9 cellular contexts compared by ENCODE assay signal in the genomic region with DNA sequence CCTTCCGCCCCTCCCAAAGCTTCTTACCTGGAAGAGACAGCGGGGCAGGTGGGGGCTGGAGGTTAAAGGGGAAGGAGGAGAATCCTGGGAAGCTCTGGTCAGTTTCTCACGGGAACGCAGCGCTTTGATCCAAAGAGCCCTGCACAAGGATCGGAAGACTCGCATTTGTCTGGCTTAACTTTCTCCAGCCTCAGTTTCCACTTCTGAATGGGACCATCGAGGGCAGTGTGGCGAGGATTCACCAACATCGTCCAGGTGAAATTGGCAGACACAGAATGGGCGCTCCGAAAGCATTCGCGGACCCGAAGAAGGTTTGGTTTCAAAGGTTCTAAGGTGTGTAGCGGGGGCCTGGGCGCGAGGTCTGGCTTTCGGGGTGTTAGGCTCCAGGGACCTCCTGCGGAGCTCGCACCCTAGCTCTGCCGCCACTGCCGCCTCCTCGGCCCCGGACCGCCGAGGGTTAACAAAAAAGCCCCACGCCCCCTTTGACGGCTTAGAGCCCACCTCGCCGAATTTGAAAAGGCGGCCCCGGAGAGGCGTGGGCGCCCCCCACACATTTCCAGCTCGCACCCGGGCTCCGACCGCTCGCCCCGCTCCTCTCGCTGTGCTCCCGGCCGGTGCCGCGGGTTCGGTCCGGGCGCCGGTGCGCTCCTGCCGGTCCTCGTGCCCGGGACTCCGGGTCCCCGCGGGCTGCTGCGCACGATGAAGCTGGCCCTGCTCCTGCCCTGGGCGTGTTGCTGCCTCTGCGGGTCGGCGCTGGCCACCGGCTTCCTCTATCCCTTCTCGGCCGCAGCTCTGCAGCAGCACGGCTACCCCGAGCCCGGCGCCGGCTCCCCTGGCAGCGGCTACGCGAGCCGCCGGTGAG. TPM values are rescaled to one million over a fixed set of nuclear protein-coding genes. Genes with fewer than 3 reads are reported as not detected.
DNase-seq lines count a peak whose midpoint lies in the region; ATAC-seq, FAIRE-seq and TF ChIP-seq lines count a peak whose summit lies in the region.
"Had no signal": no experiment of that assay in that cellular context is flagged by ENCODE, and none has a peak within 500 bp of the region (broad histone marks: within the 10 kb centered on the region; RNA-seq: fewer than 3 reads in every experiment).

Gene COL26A1 (plus strand): TSS at position 542 of the 862 bp plus-strand sequence. CDS start 158 bp downstream, at position 700.

- H3K27me3 ChIP-seq in osteoblast (ENCODE audit: insufficient read depth, low read length), result peaks cover 27% of the 10 kb centered on the region

- intact Hi-C loops in activated CD4-positive, alpha-beta T cell treated with anti-CD3 and anti-CD28 coated beads, Interleukin-2, amount 10 ng/mL, durations not matched to agents 24 days and 14 days (cut with micrococcal nuclease), result no loop called here
- intact Hi-C loops in activated CD8-positive, alpha-beta T cell treated with anti-CD3 and anti-CD28 coated beads for 36 hours (cut with micrococcal nuclease), result no loop called here

- POLR2A ChIA-PET in activated CD4-positive, alpha-beta T cell treated with anti-CD3 and anti-CD28 coated beads, Interleukin-2, amount 10 ng/mL, durations not matched to agents 7 days and 5 days (lab: Charles Lee), result no interaction called here
- POLR2A ChIA-PET in activated CD8-positive, alpha-beta T cell treated with anti-CD3 and anti-CD28 coated beads for 36 hours (lab: Charles Lee), result no interaction called here

- H3K4me3 ChIP-seq in osteoblast (ENCODE audit: insufficient read depth, low read length), result peak within 1 kb of the TSS; percentile 28

- no peak for DNase-seq in activated CD4-positive, alpha-beta T cell treated with anti-CD3 and anti-CD28 coated beads, Interleukin-2, amount 10 ng/mL, durations not matched to agents 24 days and 14 days
- DNase-seq in activated CD4-positive, alpha-beta T cell treated with anti-CD3 and anti-CD28 coated beads, Interleukin-2, amount 10 ng/mL, durations not matched to agents 7 days and 5 days, result no peak
- DNase-seq in activated CD8-positive, alpha-beta T cell treated with anti-CD3 and anti-CD28 coated beads for 36 hours, result peak; percentile 18
- peak; percentile 9 for DNase-seq in glomerular visceral epithelial cell (ENCODE audit: extremely low spot score)
- peak; percentile 87 for DNase-seq in osteoblast (ENCODE audit: insufficient read length, low spot score, missing footprints)
- no peak for DNase-seq in RCC 7860 (ENCODE audit: low spot score)
- DNase-seq in NCI-H1436 treated with DMSO at 0.1 percent for 48 hours (lab: John Stamatoyannopoulos, UW), result no peak
- no peak for DNase-seq in NCI-H1694 (lab: John Stamatoyannopoulos, UW)

- ATAC-seq in activated CD8-positive, alpha-beta T cell treated with anti-CD3 and anti-CD28 coated beads for 36 hours, result no peak

- no peaks in the 10 kb centered on the region for H4K20me1 ChIP-seq in osteoblast (ENCODE audit: insufficient read depth, low read length)

- no peaks in the 10 kb centered on the region for H3K9me3 ChIP-seq in osteoblast (ENCODE audit: low read depth, low read length)

- no peaks in the 10 kb centered on the region for H3K4me1 Mint-ChIP-seq in activated CD4-positive, alpha-beta T cell treated with anti-CD3 and anti-CD28 coated beads, Interleukin-2, amount 10 ng/mL, durations not matched to agents 24 days and 14 days
- H3K4me1 Mint-ChIP-seq in activated CD4-positive, alpha-beta T cell treated with anti-CD3 and anti-CD28 coated beads, Interleukin-2, amount 10 ng/mL, durations not matched to agents 7 days and 5 days, result no peaks in the 10 kb centered on the region
- H3K4me1 Mint-ChIP-seq in activated CD8-positive, alpha-beta T cell treated with anti-CD3 and anti-CD28 coated beads for 36 hours (ENCODE audit: low read depth), result peaks cover 4% of the 10 kb centered on the region

- peaks cover 27% of the 10 kb centered on the region for H3K27me3 Mint-ChIP-seq in activated CD4-positive, alpha-beta T cell treated with anti-CD3 and anti-CD28 coated beads, Interleukin-2, amount 10 ng/mL, durations not matched to agents 24 days and 14 days
- peaks cover 24% of the 10 kb centered on the region for H3K27me3 Mint-ChIP-seq in activated CD4-positive, alpha-beta T cell treated with anti-CD3 and anti-CD28 coated beads, Interleukin-2, amount 10 ng/mL, durations not matched to agents 7 days and 5 days
- H3K27me3 Mint-ChIP-seq in activated CD8-positive, alpha-beta T cell treated with anti-CD3 and anti-CD28 coated beads for 36 hours, result peaks cover 10% of the 10 kb centered on the region

- no peak within 1 kb of the TSS for H2AFZ ChIP-seq in osteoblast (ENCODE audit: low read length)

- H3K27ac ChIP-seq in osteoblast (ENCODE audit: low read depth, low read length), result no peak within 1 kb of the TSS

- H3K27ac Mint-ChIP-seq in activated CD4-positive, alpha-beta T cell treated with anti-CD3 and anti-CD28 coated beads, Interleukin-2, amount 10 ng/mL, durations not matched to agents 24 days and 14 days, result no peak within 1 kb of the TSS
- no peak within 1 kb of the TSS for H3K27ac Mint-ChIP-seq in activated CD4-positive, alpha-beta T cell treated with anti-CD3 and anti-CD28 coated beads, Interleukin-2, amount 10 ng/mL, durations not matched to agents 7 days and 5 days
- H3K27ac Mint-ChIP-seq in activated CD8-positive, alpha-beta T cell treated with anti-CD3 and anti-CD28 coated beads for 36 hours, result no peak within 1 kb of the TSS

- CTCF ChIA-PET in activated CD4-positive, alpha-beta T cell treated with anti-CD3 and anti-CD28 coated beads, Interleukin-2, amount 10 ng/mL, durations not matched to agents 7 days and 5 days (lab: Charles Lee), result interaction anchor here (1.7 to 3.2 kb wide), 4 partner anchors 11 to 143 kb away, joined by 3 to 17 read pairs (median 5); no protein-coding TSS in a partner anchor
- CTCF ChIA-PET in activated CD8-positive, alpha-beta T cell treated with anti-CD3 and anti-CD28 coated beads for 36 hours (lab: Charles Lee), result interaction anchor here (0.9 to 4.3 kb wide), 8 partner anchors 9 to 145 kb away, joined by 3 to 22 read pairs (median 6); no protein-coding TSS in a partner anchor

- no peaks in the 10 kb centered on the region for H3K36me3 ChIP-seq in osteoblast (ENCODE audit: insufficient read depth, low read length)

- peaks cover 4% of the 10 kb centered on the region for H3K4me1 ChIP-seq in osteoblast (ENCODE audit: insufficient read depth, low read length)

- TF ChIP-seq CTCF in activated CD8-positive, alpha-beta T cell treated with anti-CD3 and anti-CD28 coated beads for 36 hours (IDR thresholded peaks at IDR 0.05), result no peak
- TF ChIP-seq CTCF in osteoblast (IDR thresholded peaks at IDR 0.05; ENCODE audit: extremely low read depth, low read depth, low read length), result no peak

- H3K79me2 ChIP-seq in osteoblast (ENCODE audit: insufficient read depth, low read length), result no peaks in the 10 kb centered on the region

- peak within 1 kb of the TSS; percentile 57 for H3K4me2 ChIP-seq in osteoblast (ENCODE audit: insufficient read depth, low read length)

- no peaks in the 10 kb centered on the region for H3K36me3 Mint-ChIP-seq in activated CD4-positive, alpha-beta T cell treated with anti-CD3 and anti-CD28 coated beads, Interleukin-2, amount 10 ng/mL, durations not matched to agents 24 days and 14 days (ENCODE audit: low read depth)
- H3K36me3 Mint-ChIP-seq in activated CD4-positive, alpha-beta T cell treated with anti-CD3 and anti-CD28 coated beads, Interleukin-2, amount 10 ng/mL, durations not matched to agents 7 days and 5 days (ENCODE audit: low read depth), result no peaks in the 10 kb centered on the region
- H3K36me3 Mint-ChIP-seq in activated CD8-positive, alpha-beta T cell treated with anti-CD3 and anti-CD28 coated beads for 36 hours (ENCODE audit: low read depth), result no peaks in the 10 kb centered on the region

- FAIRE-seq in RCC 7860 (lab: Jason Lieb, UNC), result no peak

- no peaks in the 10 kb centered on the region for H3K9me3 Mint-ChIP-seq in activated CD4-positive, alpha-beta T cell treated with anti-CD3 and anti-CD28 coated beads, Interleukin-2, amount 10 ng/mL, durations not matched to agents 24 days and 14 days
- H3K9me3 Mint-ChIP-seq in activated CD4-positive, alpha-beta T cell treated with anti-CD3 and anti-CD28 coated beads, Interleukin-2, amount 10 ng/mL, durations not matched to agents 7 days and 5 days, result no peaks in the 10 kb centered on the region
- H3K9me3 Mint-ChIP-seq in activated CD8-positive, alpha-beta T cell treated with anti-CD3 and anti-CD28 coated beads for 36 hours, result no peaks in the 10 kb centered on the region

- H3K4me3 Mint-ChIP-seq in activated CD4-positive, alpha-beta T cell treated with anti-CD3 and anti-CD28 coated beads, Interleukin-2, amount 10 ng/mL, durations not matched to agents 24 days and 14 days, result peak within 1 kb of the TSS; percentile 17
- no peak within 1 kb of the TSS for H3K4me3 Mint-ChIP-seq in activated CD4-positive, alpha-beta T cell treated with anti-CD3 and anti-CD28 coated beads, Interleukin-2, amount 10 ng/mL, durations not matched to agents 7 days and 5 days
- no peak within 1 kb of the TSS for H3K4me3 Mint-ChIP-seq in activated CD8-positive, alpha-beta T cell treated with anti-CD3 and anti-CD28 coated beads for 36 hours

RNA-seq across cellular contexts. Expression of gene COL26A1, which starts in this region (rescaled TPM):
- total RNA-seq in activated CD4-positive, alpha-beta T cell treated with anti-CD3 and anti-CD28 coated beads, Interleukin-2, amount 10 ng/mL, durations not matched to agents 24 days and 14 days, result not detected in 2 replicates
- not detected for total RNA-seq in activated CD4-positive, alpha-beta T cell treated with anti-CD3 and anti-CD28 coated beads, Interleukin-2, amount 10 ng/mL, durations not matched to agents 7 days and 5 days
- total RNA-seq in activated CD8-positive, alpha-beta T cell treated with anti-CD3 and anti-CD28 coated beads for 36 hours, result not detected
- not detected in 2 replicates for total RNA-seq in osteoblast
- total RNA-seq: activated CD8-positive, alpha-beta memory T cell treated with anti-CD3 and anti-CD28 coated beads for 36 hours had no signal

Comparison
In these comparisons a context has a peak if more than half of its experiments do, and no peak if none do; other contexts are left out.
1. Peak in DNase-seq in activated CD8-positive, alpha-beta T cell treated with anti-CD3 and anti-CD28 coated beads for 36 hours; RNA of the gene not detected or under 1 TPM.
2. Peak in DNase-seq, H3K4me3 ChIP-seq and H3K4me2 ChIP-seq in osteoblast; RNA of the gene not detected or under 1 TPM.